ENCODE assay signal across 7 cellular contexts in the genomic region with DNA sequence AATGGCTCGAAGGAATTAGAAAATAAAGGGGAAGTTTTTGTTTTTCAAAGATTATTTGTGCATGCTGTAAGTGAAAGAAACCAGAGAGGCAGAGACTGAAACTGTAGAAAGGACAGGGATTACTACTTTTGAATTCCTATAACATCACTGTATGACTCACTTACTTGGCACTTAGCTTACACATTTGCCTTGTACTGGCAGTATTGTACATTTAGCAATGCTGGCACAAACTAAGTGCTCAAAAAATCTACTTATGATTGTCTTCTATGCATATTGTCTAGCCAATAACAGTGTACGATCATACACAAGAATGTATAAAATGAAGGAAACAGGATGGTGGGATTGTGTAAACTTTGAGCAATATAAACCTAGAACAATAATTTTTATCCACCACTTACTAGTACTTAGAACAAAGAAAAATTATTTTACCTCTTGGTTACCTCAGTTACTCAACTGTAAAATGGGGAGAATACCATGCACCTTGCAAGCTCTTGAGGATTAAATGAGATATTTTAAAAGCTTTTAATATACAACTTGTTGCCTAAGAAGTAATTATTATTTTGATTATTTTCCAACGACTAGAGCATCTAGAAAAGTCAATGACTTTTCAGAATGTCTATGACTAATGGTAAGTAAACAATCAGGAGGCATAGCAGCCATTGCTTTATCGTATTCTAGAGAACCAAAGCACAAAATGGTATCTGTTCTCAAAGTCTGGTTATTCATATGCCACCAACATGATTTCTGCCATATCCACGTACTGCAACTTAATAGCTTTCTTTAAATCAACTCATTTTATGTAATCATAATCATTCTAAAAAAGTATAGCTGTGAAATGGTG. TPM values are rescaled to one million over a fixed set of nuclear protein-coding genes. Genes with fewer than 3 reads are reported as not detected.
DNase-seq lines count a peak whose midpoint lies in the region; ATAC-seq and TF ChIP-seq lines count a peak whose summit lies in the region.

No MANE protein-coding gene starts in this region.

- peak; percentile 39 for ATAC-seq in GM18502 (IDR thresholded peaks at IDR 0.05; ENCODE audit: poor library complexity, unreplicated experiment)

- DNase-seq in Karpas-422 (no peak), osteocyte (ENCODE audit: extremely low spot score, unreplicated experiment) (no peak), substantia nigra (lab: John Stamatoyannopoulos, UW) (no peak), head of caudate nucleus (no peak)
- DNase-seq in stimulated activated naive CD4-positive, alpha-beta T cell treated with Interleukin-2 at 50 U/mL for 16 hours (lab: John Stamatoyannopoulos, UW) = no peak

- H3K36me3 ChIP-seq in Karpas-422 (ENCODE audit: insufficient read depth, low read length) = peaks cover 25% of the 10 kb centered on the region

- no peak overlapping the region for H3K27ac ChIP-seq in Karpas-422 (ENCODE audit: low read length)
- no peak overlapping the region for H3K27ac ChIP-seq in substantia nigra (ENCODE audit: low read depth, low read length, poor library complexity, severe bottlenecking)

- no peak overlapping the region for H2AFZ ChIP-seq in Karpas-422 (ENCODE audit: low read length)

- H3K27ac Mint-ChIP-seq in brain (peak overlapping the region in 4 of 5 experiments; percentile 10 to 95 (median 66)), osteocyte (ENCODE audit: unreplicated experiment) (peak overlapping the region; percentile 89)

- no peaks in the 10 kb centered on the region for H3K9me3 ChIP-seq in Karpas-422 (ENCODE audit: low read length)

- no peaks in the 10 kb centered on the region for H3K27me3 ChIP-seq in Karpas-422 (ENCODE audit: low read length)

- intact Hi-C loops in head of caudate nucleus (cut with DNase I) = no loop called here

- TF ChIP-seq CTCF in brain (conservative IDR thresholded peaks at IDR 0.05) = no peak
- no peak for TF ChIP-seq CTCF in osteocyte (IDR thresholded peaks at IDR 0.05)

- H4K20me1 ChIP-seq in Karpas-422 (ENCODE audit: insufficient read depth, low read depth, low read length) = no peaks in the 10 kb centered on the region

- H3K4me1 ChIP-seq in Karpas-422 (ENCODE audit: low read length) = peaks cover 26% of the 10 kb centered on the region

- H3K9me2 ChIP-seq in Karpas-422 (replicated peaks; ENCODE audit: insufficient read depth, low read length) = no peaks in the 10 kb centered on the region

- H3K4me1 Mint-ChIP-seq in brain (peaks cover 48% of the 10 kb centered on the region), osteocyte (ENCODE audit: unreplicated experiment) (peaks cover 45% of the 10 kb centered on the region)

- no peak overlapping the region for H3K4me3 ChIP-seq in Karpas-422 (ENCODE audit: low read length)

- H3K4me3 Mint-ChIP-seq in brain = peak overlapping the region in 4 of 5 experiments; percentile 44 to 87 (median 84)
- H3K4me3 Mint-ChIP-seq in osteocyte (ENCODE audit: unreplicated experiment) = peak overlapping the region; percentile 64

- no peaks in the 10 kb centered on the region for H3K27me3 Mint-ChIP-seq in brain
- no peaks in the 10 kb centered on the region for H3K27me3 Mint-ChIP-seq in osteocyte (ENCODE audit: unreplicated experiment)

- peak overlapping the region; percentile 13 for H3K4me2 ChIP-seq in Karpas-422 (ENCODE audit: low read depth, low read length, poor library complexity, severe bottlenecking)

- H3K79me2 ChIP-seq in Karpas-422 (ENCODE audit: low read length) = peaks cover 73% of the 10 kb centered on the region

- H3K9me3 Mint-ChIP-seq in brain (peaks cover 0 to 5% (median 0%) of the 10 kb centered on the region in 5 experiments), osteocyte (ENCODE audit: unreplicated experiment) (peaks cover 10% of the 10 kb centered on the region)

- peaks cover 21% of the 10 kb centered on the region for H3K36me3 Mint-ChIP-seq in brain
- H3K36me3 Mint-ChIP-seq in osteocyte (ENCODE audit: unreplicated experiment) = peaks cover 3% of the 10 kb centered on the region

- no peak overlapping the region for H3K9ac ChIP-seq in Karpas-422 (ENCODE audit: low read length)

RNA-seq across cellular contexts. Expression of gene FAM120C, which starts 4.7 kb away (rescaled TPM):
- 11.1 and 16.6 TPM in 2 replicates for total RNA-seq in Karpas-422 (2014; rRNA removed; shearing (Covaris generic); ENCODE audit: low replicate concordance)
- polyA plus RNA-seq in brain (ENCODE audit: insufficient read depth, low read depth, low replicate concordance) = 5.6 TPM
- total RNA-seq in osteocyte = 11.6 and 12.0 TPM in 2 replicates
